Comparison of ENCODE assay signal across 8 cellular contexts in genomic region chr6:68778356-68779020, GRCh38.
A peak's percentile ranks its signal among the peaks of the same experiment; 100 is the strongest.
DNase-seq lines count a peak whose midpoint lies in the region; ATAC-seq, FAIRE-seq and TF ChIP-seq lines count a peak whose summit lies in the region.
"Had no signal": no experiment of that assay in that cellular context is flagged by ENCODE, and none has a peak within 500 bp of the region (broad histone marks: within the 10 kb centered on the region; RNA-seq: fewer than 3 reads in every experiment).

No MANE protein-coding gene starts in this region.

- H3F3A ChIP-seq in MM.1S (ENCODE audit: insufficient read depth, low read length) = no peaks in the 10 kb centered on the region

- H3K27ac ChIP-seq in MM.1S (ENCODE audit: low read length) (no peak overlapping the region), foreskin keratinocyte (no peak overlapping the region)

- DNase-seq in GM13977 (ENCODE audit: low spot score) (no peak), MM.1S (peak; percentile 27), SKM-1 (lab: John Stamatoyannopoulos, UW; ENCODE audit: unreplicated experiment) (peak; percentile 40), foreskin keratinocyte (no peak), progenitor cell of endocrine pancreas (ENCODE audit: low spot score, unreplicated experiment) (peak; percentile 15), 8988T (no peak), GM19239 (ENCODE audit: insufficient read length, low spot score) (no peak)

- H3K9me3 ChIP-seq in MM.1S (replicated peaks; ENCODE audit: insufficient read depth, low read length) = no peaks in the 10 kb centered on the region

- H3K36me3 ChIP-seq in MM.1S (replicated peaks; ENCODE audit: insufficient read depth, low read length) = no peaks in the 10 kb centered on the region

- no peak overlapping the region for H3K27ac Mint-ChIP-seq in progenitor cell of endocrine pancreas

- no peaks in the 10 kb centered on the region for H3K79me2 ChIP-seq in MM.1S (ENCODE audit: low read length)

- H3K4me2 ChIP-seq in MM.1S (ENCODE audit: low read depth, low read length) = no peak overlapping the region

- no peaks in the 10 kb centered on the region for H3K9me3 Mint-ChIP-seq in progenitor cell of endocrine pancreas (ENCODE audit: low read depth)

- no peak overlapping the region for H2AFZ ChIP-seq in MM.1S (ENCODE audit: low read length)

- no peak for FAIRE-seq in GM19239 (lab: Jason Lieb, UNC)
- FAIRE-seq: TTC549 had no signal

- H3K4me3 ChIP-seq in MM.1S (ENCODE audit: low read length) = no peak overlapping the region

- H3K27me3 ChIP-seq in MM.1S (replicated peaks; ENCODE audit: insufficient read depth, low read length) (no peaks in the 10 kb centered on the region), foreskin keratinocyte (no peaks in the 10 kb centered on the region)

- H3K4me1 ChIP-seq in MM.1S (ENCODE audit: low read length) = no peaks in the 10 kb centered on the region
- no peaks in the 10 kb centered on the region for H3K4me1 ChIP-seq in foreskin keratinocyte

- peaks cover 3% of the 10 kb centered on the region for H3K27me3 Mint-ChIP-seq in progenitor cell of endocrine pancreas

- H3K9me2 ChIP-seq in MM.1S (replicated peaks; ENCODE audit: insufficient read depth, low read length) = no peaks in the 10 kb centered on the region

- no peak for ATAC-seq in foreskin keratinocyte

- TF ChIP-seq CTCF in GM13977 (IDR thresholded peaks at IDR 0.05; ENCODE audit: extremely low read depth, insufficient read depth, missing control alignments) (peak; percentile 52), MM.1S (IDR thresholded peaks at IDR 0.05; ENCODE audit: low read length) (peak; percentile 55), foreskin keratinocyte (conservative IDR thresholded peaks at IDR 0.05) (peak; percentile 29), progenitor cell of endocrine pancreas (IDR thresholded peaks at IDR 0.05; ENCODE audit: unreplicated experiment) (peak; percentile 87)

- no peaks in the 10 kb centered on the region for H4K20me1 ChIP-seq in MM.1S (ENCODE audit: insufficient read depth, low read length)

- in situ Hi-C loops in GM13977 (cut with MboI; ENCODE audit: low pct_unique_long_range_greater_than_20kb, low sequenced_read_pairs, unreplicated experiment) = no loop called here

- no peak overlapping the region for H3K9ac ChIP-seq in MM.1S (ENCODE audit: low read length)

- H3K4me1 Mint-ChIP-seq in progenitor cell of endocrine pancreas (ENCODE audit: low read depth) = no peaks in the 10 kb centered on the region

- H3K4me3 Mint-ChIP-seq in progenitor cell of endocrine pancreas (ENCODE audit: low read depth) = no peak overlapping the region

- no peaks in the 10 kb centered on the region for H3K36me3 Mint-ChIP-seq in progenitor cell of endocrine pancreas (ENCODE audit: insufficient read depth)

Comparison
In these comparisons a context has a peak if more than half of its experiments do, and no peak if none do; other contexts are left out.
1. DNase-seq: peak in MM.1S (single experiment), SKM-1 (single experiment) and progenitor cell of endocrine pancreas (single experiment); none in GM13977 (single experiment), foreskin keratinocyte (0 of 2), 8988T (single experiment) and GM19239 (single experiment).
2. CTCF ChIP-seq: peak in every context shown above with its lines; median percentile 87 in progenitor cell of endocrine pancreas; 55 in MM.1S; 52 in GM13977; 29 in foreskin keratinocyte.